In genomic region chr3:55675478-55675877, GRCh38 we compare ENCODE assay signal across 17 cellular contexts.
A peak's percentile ranks its signal among the peaks of the same experiment; 100 is the strongest.
DNase-seq lines count a peak whose midpoint lies in the region; ATAC-seq and TF ChIP-seq lines count a peak whose summit lies in the region.
"Had no signal": no experiment of that assay in that cellular context is flagged by ENCODE, and none has a peak within 500 bp of the region (broad histone marks: within the 10 kb centered on the region; RNA-seq: fewer than 3 reads in every experiment).

No MANE protein-coding gene starts in this region.

- H3K4me3 Mint-ChIP-seq in immature natural killer cell, result no peak overlapping the region
- no peak overlapping the region for H3K4me3 Mint-ChIP-seq in glutamatergic neuron (ENCODE audit: unreplicated experiment)
- H3K4me3 Mint-ChIP-seq: nephron had no signal

- ATAC-seq in HG02623 (IDR thresholded peaks at IDR 0.05; ENCODE audit: unreplicated experiment) (peak; percentile 98), HG03439 (IDR thresholded peaks at IDR 0.05; ENCODE audit: unreplicated experiment) (peak; percentile 99), right lobe of liver (no peak)
- ATAC-seq: HepG2, Right ventricle myocardium inferior had no signal

- no peaks in the 10 kb centered on the region for H3K4me1 Mint-ChIP-seq in immature natural killer cell
- H3K4me1 Mint-ChIP-seq in glutamatergic neuron (ENCODE audit: low read depth, unreplicated experiment), result no peaks in the 10 kb centered on the region

- no peaks in the 10 kb centered on the region for H3K4me1 ChIP-seq in right lobe of liver
- H3K4me1 ChIP-seq: ascending aorta, testis had no signal

- H3K9me3 ChIP-seq in right lobe of liver, result no peaks in the 10 kb centered on the region
- H3K9me3 ChIP-seq: ascending aorta, testis had no signal

- H3K36me3 Mint-ChIP-seq in immature natural killer cell, result no peaks in the 10 kb centered on the region
- peaks cover 6% of the 10 kb centered on the region for H3K36me3 Mint-ChIP-seq in glutamatergic neuron (ENCODE audit: unreplicated experiment)

- H3K27me3 Mint-ChIP-seq in immature natural killer cell (ENCODE audit: low read depth in 3 of 3) (no peaks in the 10 kb centered on the region), glutamatergic neuron (ENCODE audit: unreplicated experiment) (no peaks in the 10 kb centered on the region)

- intact Hi-C loops in right lobe of liver (cut with DNase I), result no loop called here

- DNase-seq in GM19238 (ENCODE audit: insufficient read length, low spot score) (peak; percentile 38), immature natural killer cell (no peak), NCI-H146 (lab: John Stamatoyannopoulos, UW) (no peak), glutamatergic neuron (no peak), right lobe of liver (no peak)
- DNase-seq: islet precursor cell; NCI-H2171 treated with DMSO at 0.1 percent for 48 hours; stimulated activated CD4-positive, alpha-beta T cell treated with anti-CD3 and anti-CD28 coated beads, Interleukin-2, amount 100 ng/mL, for 24 hours; testis had no signal

- WGBS in right lobe of liver (ENCODE audit: insufficient coverage, low coverage, low lambda C conversion rate, missing lambda C conversion rate), result 50% methylated on average over 1 of the region's 3 CpGs

- H3K27me3 ChIP-seq in right lobe of liver, result no peaks in the 10 kb centered on the region
- H3K27me3 ChIP-seq: ascending aorta, testis had no signal

- peak; percentile 5; the same call in 1 of the 2 replicates for TF ChIP-seq CTCF in GM12875 (IDR thresholded peaks at IDR 0.05; ENCODE audit: borderline replicate concordance, insufficient read depth, low read depth, low read length)
- TF ChIP-seq CTCF in glutamatergic neuron (IDR thresholded peaks at IDR 0.05; ENCODE audit: partially characterized antibody, unreplicated experiment), result no peak
- TF ChIP-seq CTCF in right lobe of liver (IDR thresholded peaks at IDR 0.05), result no peak

- no peaks in the 10 kb centered on the region for H3K36me3 ChIP-seq in right lobe of liver
- H3K36me3 ChIP-seq: ascending aorta had no signal

- H3K4me3 ChIP-seq in GM12875 (ENCODE audit: low read depth, low read length) (no peak overlapping the region), right lobe of liver (no peak overlapping the region)
- H3K4me3 ChIP-seq: ascending aorta, testis had no signal

- H3K27ac Mint-ChIP-seq in immature natural killer cell, result no peak overlapping the region
- no peak overlapping the region for H3K27ac Mint-ChIP-seq in glutamatergic neuron (ENCODE audit: unreplicated experiment)

- no peak overlapping the region for H3K27ac ChIP-seq in right lobe of liver
- H3K27ac ChIP-seq: ascending aorta, epithelial cell of prostate, testis had no signal

- H3K9me3 Mint-ChIP-seq in immature natural killer cell (peaks cover 0 to 4% (median 2%) of the 10 kb centered on the region in 6 donors), glutamatergic neuron (ENCODE audit: unreplicated experiment) (peaks cover 2% of the 10 kb centered on the region)
- H3K9me3 Mint-ChIP-seq: nephron had no signal

- no peak for TF ChIP-seq POLR2A in right lobe of liver (IDR thresholded peaks at IDR 0.05)

Comparison
In these comparisons a context has a peak if more than half of its experiments do, and no peak if none do; other contexts are left out.
1. ATAC-seq: peak in HG02623 (single experiment) and HG03439 (single experiment); none in right lobe of liver (0 of 4).